12 cellular contexts compared by ENCODE assay signal in the genomic region with DNA sequence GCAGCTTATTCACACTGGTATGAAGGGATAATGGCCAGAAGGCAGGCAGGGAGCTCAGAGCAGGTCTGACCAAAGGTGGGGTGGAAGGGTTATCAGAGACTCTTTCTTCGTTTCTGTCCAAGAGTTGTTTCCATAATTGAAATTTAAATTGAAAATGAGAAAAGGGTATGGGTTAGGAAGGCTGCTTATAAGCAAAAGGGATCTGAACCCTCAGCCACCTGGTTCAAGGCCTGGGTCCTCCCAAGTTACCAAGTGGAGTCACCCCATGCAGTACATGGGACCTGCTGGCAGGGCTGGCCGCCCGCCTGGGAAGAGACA. TPM values are rescaled to one million over a fixed set of nuclear protein-coding genes. Genes with fewer than 3 reads are reported as not detected.
DNase-seq lines count a peak whose midpoint lies in the region; ATAC-seq and TF ChIP-seq lines count a peak whose summit lies in the region.
"Had no signal": no experiment of that assay in that cellular context is flagged by ENCODE, and none has a peak within 500 bp of the region (broad histone marks: within the 10 kb centered on the region; RNA-seq: fewer than 3 reads in every experiment).

No MANE protein-coding gene starts in this region.

- no peaks in the 10 kb centered on the region for H3K27me3 Mint-ChIP-seq in Calu3 (ENCODE audit: unreplicated experiment)
- no peaks in the 10 kb centered on the region for H3K27me3 Mint-ChIP-seq in endodermal cell (ENCODE audit: insufficient read depth)

- peaks cover 11% of the 10 kb centered on the region for H3F3A ChIP-seq in smooth muscle cell (ENCODE audit: low read depth)

- POLR2A ChIA-PET in Panc1 (lab: Charles Lee): interaction anchor here (0.6 kb wide), 1 partner anchor 30 kb away, joined by 8 read pairs; no protein-coding TSS in a partner anchor

- H3K4me3 Mint-ChIP-seq in Calu3 (ENCODE audit: low read depth, unreplicated experiment) (no peak overlapping the region), endodermal cell (no peak overlapping the region)

- H3K4me1 Mint-ChIP-seq in Calu3 (ENCODE audit: low read depth, unreplicated experiment): peaks cover 45% of the 10 kb centered on the region
- H3K4me1 Mint-ChIP-seq in endodermal cell: peaks cover 17% of the 10 kb centered on the region

- BruUV-seq in Calu3 (replicated peaks; lab: Mats Ljungman, UMichigan) (no TSS peak), Panc1 (replicated peaks; lab: Mats Ljungman, UMichigan) (no TSS peak)

- H3K9me3 ChIP-seq in Panc1 (ENCODE audit: control insufficient read depth, insufficient read depth, low read depth, low read length) (no peaks in the 10 kb centered on the region), endodermal cell (ENCODE audit: control insufficient read depth, low read length) (no peaks in the 10 kb centered on the region), smooth muscle cell (replicated peaks; ENCODE audit: low read depth) (no peaks in the 10 kb centered on the region)

- no peak for DNase-seq in Calu3
- DNase-seq in Panc1 (ENCODE audit: low read depth, low spot score): no peak
- DNase-seq in endodermal cell: no peak
- DNase-seq in smooth muscle cell (lab: John Stamatoyannopoulos, UW; ENCODE audit: unreplicated experiment): no peak
- no peak for DNase-seq in T-helper 9 cell
- DNase-seq in cerebellar nuclear complex (lab: John Stamatoyannopoulos, UW): no peak
- DNase-seq in COLO829 (ENCODE audit: low spot score): no peak
- DNase-seq: aorta; EL; NCI-H1092 treated with DMSO at 0.1 percent for 48 hours; NK-92 treated with Interleukin-12 subunit alpha and Interleukin-12 subunit beta, amount 100 ng/mL, for 24 hours had no signal

- H3K36me3 Mint-ChIP-seq in Calu3 (ENCODE audit: insufficient read depth, unreplicated experiment): peaks cover 44% of the 10 kb centered on the region
- H3K36me3 Mint-ChIP-seq in endodermal cell (ENCODE audit: low read depth): peaks cover 14% of the 10 kb centered on the region

- peak overlapping the region in 1 of 2 experiments; percentile 24; a peak in 1 of 4 replicates for H3K4me3 ChIP-seq in Panc1 (ENCODE audit: low read depth in 2 of 2, low read length in 2 of 2)
- H3K4me3 ChIP-seq in endodermal cell (ENCODE audit: low read length): no peak overlapping the region
- H3K4me3 ChIP-seq in smooth muscle cell: no peak overlapping the region

- no peaks in the 10 kb centered on the region for H4K20me1 ChIP-seq in smooth muscle cell (ENCODE audit: low read depth)

- no peak overlapping the region for H2AFZ ChIP-seq in smooth muscle cell (ENCODE audit: low read depth)

- H3K27ac Mint-ChIP-seq in Calu3 (ENCODE audit: unreplicated experiment): peak overlapping the region; percentile 52
- peak overlapping the region; percentile 70 for H3K27ac Mint-ChIP-seq in endodermal cell

- H3K79me2 ChIP-seq in smooth muscle cell (ENCODE audit: low read depth): peaks cover 85% of the 10 kb centered on the region

- peak overlapping the region; percentile 88 for H3K27ac ChIP-seq in Panc1 (ENCODE audit: low read length)
- no peak overlapping the region for H3K27ac ChIP-seq in endodermal cell (ENCODE audit: low read depth, low read length)
- H3K27ac ChIP-seq in smooth muscle cell (ENCODE audit: low read depth): peak overlapping the region; percentile 98
- H3K27ac ChIP-seq: HL-60 had no signal

- TF ChIP-seq CTCF in Calu3 (IDR thresholded peaks at IDR 0.05; ENCODE audit: unreplicated experiment) (no peak), Panc1 (IDR thresholded peaks at IDR 0.05) (no peak), endodermal cell (conservative IDR thresholded peaks at IDR 0.05) (no peak), smooth muscle cell (IDR thresholded peaks at IDR 0.05; ENCODE audit: borderline replicate concordance, insufficient read depth, poor library complexity, severe bottlenecking) (no peak)

- H3K27me3 ChIP-seq in Panc1 (ENCODE audit: control insufficient read depth, insufficient read depth, low read length) (no peaks in the 10 kb centered on the region), endodermal cell (ENCODE audit: control insufficient read depth, insufficient read depth, low read length, poor library complexity, severe bottlenecking) (no peaks in the 10 kb centered on the region), smooth muscle cell (ENCODE audit: low read depth) (no peaks in the 10 kb centered on the region)

- 89 to 94% methylated on average over 3 of the region's 3 CpGs for WGBS in endodermal cell (ENCODE audit: insufficient coverage in 1 of 2, insufficient read length in 1 of 2), 2 experiments
- WGBS in smooth muscle cell (ENCODE audit: low lambda C conversion rate): 82% methylated on average over 3 of the region's 3 CpGs

- in situ Hi-C loops in Panc1 (cut with HindIII; ENCODE audit: low pct_unique_long_range_greater_than_20kb, low sequenced_read_pairs): no loop called here

- no peaks in the 10 kb centered on the region for H3K9me3 Mint-ChIP-seq in Calu3 (ENCODE audit: low read depth, unreplicated experiment)
- H3K9me3 Mint-ChIP-seq in endodermal cell: no peaks in the 10 kb centered on the region

- H3K36me3 ChIP-seq in Panc1 (ENCODE audit: control insufficient read depth, insufficient read depth, low read length) (no peaks in the 10 kb centered on the region), endodermal cell (ENCODE audit: control insufficient read depth, insufficient read depth, low read length) (no peaks in the 10 kb centered on the region), smooth muscle cell (ENCODE audit: low read depth) (no peaks in the 10 kb centered on the region)

- intact Hi-C loops in Calu3 (cut with micrococcal nuclease; ENCODE audit: unreplicated experiment): no loop called here
- intact Hi-C loops in Panc1 (cut with micrococcal nuclease; ENCODE audit: unreplicated experiment): no loop called here

- H3K4me1 ChIP-seq in Panc1 (ENCODE audit: control insufficient read depth, insufficient read depth, low read length): peaks cover 88% of the 10 kb centered on the region
- H3K4me1 ChIP-seq in endodermal cell (ENCODE audit: control insufficient read depth, insufficient read depth, low read length): no peaks in the 10 kb centered on the region
- H3K4me1 ChIP-seq in smooth muscle cell (ENCODE audit: low read depth): peaks cover 25% of the 10 kb centered on the region

- peak; percentile 38; the same call in 1 of the 2 replicates for ATAC-seq in Panc1

- CTCF ChIA-PET in Calu3 (lab: Charles Lee): no interaction called here
- CTCF ChIA-PET in Panc1 (lab: Charles Lee): no interaction called here

- H3K4me2 ChIP-seq in smooth muscle cell: peak overlapping the region; percentile 40

- H3K9ac ChIP-seq in endodermal cell (ENCODE audit: extremely low read depth, low read length, poor library complexity, severe bottlenecking): no peak overlapping the region
- H3K9ac ChIP-seq in smooth muscle cell (ENCODE audit: low read depth): no peak overlapping the region

RNA-seq across cellular contexts. Expression of a gene that starts 17.8 kb away (rescaled TPM):
- total RNA-seq in Calu3 (2022): 80.7 and 84.6 TPM in 2 replicates
- total RNA-seq in Panc1 (2021; ENCODE audit: unreplicated experiment): 361 TPM
- polyA plus RNA-seq in Panc1 (2012; ENCODE audit: insufficient read length): 215 TPM
- 10 to 100 TPM; 56.7 to 60.8 TPM for total RNA-seq in endodermal cell
- polyA plus RNA-seq in endodermal cell (2013, experiment 1 of 2): 21.5 TPM
- 20.4 TPM for polyA plus RNA-seq in endodermal cell (2013, experiment 2 of 2)
- 9.2 and 21.2 TPM in 2 replicates for total RNA-seq in smooth muscle cell
- polyA plus RNA-seq in smooth muscle cell: 18.1 and 19.4 TPM in 2 replicates

RNA-seq across cellular contexts. Expression of a gene that starts 25.3 kb away (rescaled TPM):
- total RNA-seq in Calu3 (2022) (31.5 and 39.9 TPM in 2 replicates), Panc1 (2021; ENCODE audit: unreplicated experiment) (58.7 TPM), endodermal cell (10 to 100 TPM; 45.7 TPM), smooth muscle cell (23.6 and 26.0 TPM in 2 replicates)
- 51.1 TPM for polyA plus RNA-seq in Panc1 (2012; ENCODE audit: insufficient read length)
- polyA plus RNA-seq in endodermal cell (2013, experiment 1 of 2): 39.5 TPM
- polyA plus RNA-seq in endodermal cell (2013, experiment 2 of 2): 35.1 TPM
- polyA plus RNA-seq in smooth muscle cell: 68.5 and 72.8 TPM in 2 replicates

RNA-seq across cellular contexts. Expression of a gene that starts 32.4 kb away (rescaled TPM):
- total RNA-seq in Calu3 (2022) (0.17 and 1.1 TPM in 2 replicates), Panc1 (2021; ENCODE audit: unreplicated experiment) (7.8 TPM), endodermal cell (1 to 10 TPM; 6.6 to 9.3 TPM), smooth muscle cell (1.1 and 9.2 TPM in 2 replicates)
- polyA plus RNA-seq in Panc1 (2012; ENCODE audit: insufficient read length): 10.9 TPM
- polyA plus RNA-seq in endodermal cell (2013, experiment 1 of 2): 3.7 TPM
- 3.3 TPM for polyA plus RNA-seq in endodermal cell (2013, experiment 2 of 2)
- 2.7 and 9.7 TPM in 2 replicates for polyA plus RNA-seq in smooth muscle cell

RNA-seq across cellular contexts. Expression of a gene that starts 46.2 kb away (rescaled TPM):
- total RNA-seq in Calu3 (2022): 11.8 and 12.8 TPM in 2 replicates
- 38.0 TPM for total RNA-seq in Panc1 (2021; ENCODE audit: unreplicated experiment)
- polyA plus RNA-seq in Panc1 (2012; ENCODE audit: insufficient read length): 69.5 TPM
- total RNA-seq in endodermal cell: 10 to 100 TPM in 1 of 2 donors, 1 to 10 TPM in 1; 8.3 to 12.7 TPM
- 14.6 TPM for polyA plus RNA-seq in endodermal cell (2013, experiment 1 of 2)
- 15.4 TPM for polyA plus RNA-seq in endodermal cell (2013, experiment 2 of 2)
- total RNA-seq in smooth muscle cell: 5.3 and 22.5 TPM in 2 replicates
- 12.1 and 13.6 TPM in 2 replicates for polyA plus RNA-seq in smooth muscle cell
